8 cellular contexts compared by ENCODE assay signal in the genomic region with DNA sequence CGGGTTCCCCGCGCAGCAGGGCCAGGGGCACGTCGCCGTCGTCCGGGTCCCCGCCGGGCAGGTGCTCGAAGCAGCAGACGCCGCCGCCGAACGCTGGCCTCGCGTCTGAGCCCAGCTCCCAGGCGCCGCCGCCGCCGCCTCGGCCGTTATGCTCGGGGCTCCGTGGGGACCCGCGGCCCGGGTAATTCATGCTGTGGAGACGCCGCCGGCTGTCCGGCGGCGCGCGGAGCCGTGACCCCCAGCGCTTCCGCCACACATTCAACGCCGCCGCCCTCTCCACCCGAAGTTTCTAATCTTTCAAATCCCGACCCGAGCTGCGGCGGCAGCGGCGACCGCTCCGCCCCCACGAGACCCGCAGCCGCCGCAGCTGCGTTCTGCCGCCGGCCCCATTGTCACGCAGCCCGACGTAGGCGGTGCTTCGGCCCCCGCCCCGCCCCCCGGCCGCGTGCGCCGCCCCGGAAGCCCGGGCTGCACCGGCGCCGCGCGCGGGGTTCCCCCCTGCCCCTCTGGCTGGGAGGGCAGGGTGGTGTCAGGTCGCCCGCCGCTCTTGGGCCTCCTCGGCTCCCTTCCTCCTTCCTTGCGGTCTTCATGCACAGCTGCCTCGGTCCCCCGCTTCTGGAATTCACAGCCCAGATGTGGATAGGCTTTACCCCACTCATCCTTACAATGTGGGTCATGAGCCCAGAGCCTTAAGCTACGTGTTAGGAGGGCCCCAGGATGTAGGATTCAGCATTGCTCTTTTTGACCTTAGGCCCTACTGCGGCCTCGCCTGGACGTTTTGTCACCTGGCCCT. TPM values are rescaled to one million over a fixed set of nuclear protein-coding genes. Genes with fewer than 3 reads are reported as not detected.
DNase-seq lines count a peak whose midpoint lies in the region; TF ChIP-seq lines count a peak whose summit lies in the region.

Gene DDHD1 (minus strand): TSS at position 415 of the 793 bp plus-strand sequence. CDS start 225 bp downstream, at position 190.

- H3K79me2 ChIP-seq in H9 (ENCODE audit: insufficient read depth, low read length) = peaks cover 9% of the 10 kb centered on the region; the same call in 1 of the 2 replicates

- H2BK5ac ChIP-seq in H9 (ENCODE audit: insufficient read length, low read length) = no peak within 1 kb of the TSS

- H2AFZ ChIP-seq in H9 (ENCODE audit: low read length) = peak within 1 kb of the TSS; percentile 17

- H2BK12ac ChIP-seq in H9 (ENCODE audit: insufficient read length, low read depth, low read length) = no peak within 1 kb of the TSS

- WGBS in H9 (ENCODE audit: extremely low coverage, insufficient read length, low lambda C conversion rate) = no CpG with 5 or more reads among the region's 91 CpGs
- 2% methylated on average over 91 of the region's 91 CpGs for WGBS in thymus

- H2BK120ac ChIP-seq in H9 (ENCODE audit: low read depth, low read length, poor library complexity, severe bottlenecking) = no peak within 1 kb of the TSS

- no peaks in the 10 kb centered on the region for H4K20me1 ChIP-seq in H9 (ENCODE audit: control insufficient read depth, insufficient read depth, insufficient read length)

- no peak within 1 kb of the TSS for H4K5ac ChIP-seq in H9 (ENCODE audit: insufficient read length, low read depth, low read length)

- H4K91ac ChIP-seq in H9 (ENCODE audit: insufficient read length, low read depth, low read length) = no peak within 1 kb of the TSS

- H3K4me3 Mint-ChIP-seq in H9 = peak within 1 kb of the TSS; percentile 93 to 96
- peak within 1 kb of the TSS; percentile 100 for H3K4me3 Mint-ChIP-seq in activated naive CD4-positive, alpha-beta T cell treated with anti-CD3 and anti-CD28 coated beads, Interleukin-2, amount 50 U/mL, for 24 hours
- H3K4me3 Mint-ChIP-seq in osteocyte (ENCODE audit: unreplicated experiment) = peak within 1 kb of the TSS; percentile 97

- peak within 1 kb of the TSS; percentile 72 to 78 (median 76); a peak in 5 of 7 replicates for H3K27ac Mint-ChIP-seq in H9
- peak within 1 kb of the TSS; percentile 99 for H3K27ac Mint-ChIP-seq in activated naive CD4-positive, alpha-beta T cell treated with anti-CD3 and anti-CD28 coated beads, Interleukin-2, amount 50 U/mL, for 24 hours
- H3K27ac Mint-ChIP-seq in osteocyte (ENCODE audit: unreplicated experiment) = peak within 1 kb of the TSS; percentile 73

- no peak within 1 kb of the TSS for H4K8ac ChIP-seq in H9 (replicated peaks; ENCODE audit: insufficient read length, low read depth, low read length)

- H3K27me3 ChIP-seq in H9 (ENCODE audit: insufficient read depth, low read length) (no peaks in the 10 kb centered on the region), MG63 (no peaks in the 10 kb centered on the region), thymus (ENCODE audit: control insufficient read depth, insufficient read depth) (no peaks in the 10 kb centered on the region)

- H3T11ph ChIP-seq in H9 (ENCODE audit: low read length) = no peak within 1 kb of the TSS

- peaks cover 12% of the 10 kb centered on the region for H3K23me2 ChIP-seq in H9 (ENCODE audit: insufficient read length, low read depth, low read length, poor library complexity, severe bottlenecking)

- H2BK15ac ChIP-seq in H9 (ENCODE audit: low read depth, low read length) = no peak within 1 kb of the TSS

- H2AK5ac ChIP-seq in H9 (ENCODE audit: insufficient read length, low read length) = no peak within 1 kb of the TSS

- H2BK20ac ChIP-seq in H9 (ENCODE audit: low read depth, low read length, poor library complexity, severe bottlenecking) = no peak within 1 kb of the TSS

- no peak within 1 kb of the TSS for H3K56ac ChIP-seq in H9 (ENCODE audit: insufficient read length, low read depth, low read length)

- H3K4me1 ChIP-seq in H9 (ENCODE audit: insufficient read depth, low read length) (no peaks in the 10 kb centered on the region; the same call in 1 of the 2 replicates), thymus (ENCODE audit: control insufficient read depth, insufficient read depth, low read length) (peaks cover 16% of the 10 kb centered on the region)

- H3K27ac ChIP-seq in H9 (ENCODE audit: insufficient read length, low read depth, low read length) (no peak within 1 kb of the TSS), thymus (ENCODE audit: low read depth) (peak within 1 kb of the TSS; percentile 90)

- H3K4me3 ChIP-seq in MG63 (peak within 1 kb of the TSS; percentile 71), thymus (ENCODE audit: low read length) (peak within 1 kb of the TSS; percentile 82)

- H3K36me3 Mint-ChIP-seq in H9 (ENCODE audit: insufficient read depth in 1 of 3, low read depth in 3 of 3) (peaks cover 0 to 2% (median 0%) of the 10 kb centered on the region in 3 experiments; a peak in 2 of 7 replicates), osteocyte (ENCODE audit: unreplicated experiment) (no peaks in the 10 kb centered on the region)
- H3K36me3 Mint-ChIP-seq in activated naive CD4-positive, alpha-beta T cell treated with anti-CD3 and anti-CD28 coated beads, Interleukin-2, amount 50 U/mL, for 24 hours = no peaks in the 10 kb centered on the region

- peak within 1 kb of the TSS; percentile 15 for H3K9ac ChIP-seq in H9 (ENCODE audit: extremely low read depth, insufficient read length, low read length)

- no peak within 1 kb of the TSS for H3K4ac ChIP-seq in H9 (ENCODE audit: low read depth, low read length)

- no peak within 1 kb of the TSS for H3K23ac ChIP-seq in H9 (ENCODE audit: insufficient read length, low read depth, low read length)

- no peaks in the 10 kb centered on the region for H3K79me1 ChIP-seq in H9 (ENCODE audit: insufficient read depth, low read depth, low read length, poor library complexity, severe bottlenecking)

- peak within 1 kb of the TSS; percentile 59 for H3K4me2 ChIP-seq in H9 (ENCODE audit: insufficient read depth, insufficient read length, low read length)

- H3K4me1 Mint-ChIP-seq in H9 (peaks cover 20 to 27% of the 10 kb centered on the region in 2 experiments), osteocyte (ENCODE audit: unreplicated experiment) (peaks cover 19% of the 10 kb centered on the region)
- H3K4me1 Mint-ChIP-seq in activated naive CD4-positive, alpha-beta T cell treated with anti-CD3 and anti-CD28 coated beads, Interleukin-2, amount 50 U/mL, for 24 hours = peaks cover 40% of the 10 kb centered on the region

- TF ChIP-seq CTCF in H9 (conservative IDR thresholded peaks at IDR 0.05) (no peak), osteocyte (IDR thresholded peaks at IDR 0.05) (no peak)

- H3K36me3 ChIP-seq in MG63 (no peaks in the 10 kb centered on the region), thymus (ENCODE audit: control insufficient read depth, insufficient read depth) (no peaks in the 10 kb centered on the region)

- H3K27me3 Mint-ChIP-seq in H9 (ENCODE audit: low read depth) (peaks cover 3% of the 10 kb centered on the region; the same call in 1 of the 2 replicates), osteocyte (ENCODE audit: unreplicated experiment) (no peaks in the 10 kb centered on the region)
- H3K27me3 Mint-ChIP-seq in activated naive CD4-positive, alpha-beta T cell treated with anti-CD3 and anti-CD28 coated beads, Interleukin-2, amount 50 U/mL, for 24 hours = no peaks in the 10 kb centered on the region

- H3K14ac ChIP-seq in H9 (ENCODE audit: insufficient read depth, low read length) = peak within 1 kb of the TSS; percentile 67

- peaks cover 0 to 3% of the 10 kb centered on the region in 2 experiments; a peak in 1 of 5 replicates for H3K9me3 Mint-ChIP-seq in H9
- H3K9me3 Mint-ChIP-seq in activated naive CD4-positive, alpha-beta T cell treated with anti-CD3 and anti-CD28 coated beads, Interleukin-2, amount 50 U/mL, for 24 hours = no peaks in the 10 kb centered on the region
- H3K9me3 Mint-ChIP-seq in osteocyte (ENCODE audit: unreplicated experiment) = no peaks in the 10 kb centered on the region

- H3K9me3 ChIP-seq in H9 (ENCODE audit: control insufficient read depth, low read depth, low read length) (no peaks in the 10 kb centered on the region), MG63 (no peaks in the 10 kb centered on the region), thymus (ENCODE audit: control insufficient read depth) (no peaks in the 10 kb centered on the region)

- DNase-seq in GDM1 (lab: John Stamatoyannopoulos, UW) = peak; percentile 70
- DNase-seq in H9 = peak; percentile 85
- peak; percentile 71 for DNase-seq in MG63
- DNase-seq in SKM-1 (lab: John Stamatoyannopoulos, UW; ENCODE audit: unreplicated experiment) = peak; percentile 30
- DNase-seq in glomerular visceral epithelial cell (ENCODE audit: extremely low spot score) = peak; percentile 84
- DNase-seq in osteocyte (ENCODE audit: extremely low spot score, unreplicated experiment) = peak; percentile 88

- peak within 1 kb of the TSS; percentile 43 for H3K18ac ChIP-seq in H9 (ENCODE audit: insufficient read length, low read depth, low read length)

RNA-seq across cellular contexts. Expression of gene DDHD1, which starts in this region (rescaled TPM):
- total RNA-seq in H9 (2021) (12.8 and 15.7 TPM in 2 replicates), osteocyte (21.0 and 21.1 TPM in 2 replicates)
- total RNA-seq in MG63 (2014; rRNA removed; shearing (Covaris generic); ENCODE audit: low replicate concordance) = 4.3 and 7.7 TPM in 2 replicates
- 13.7 TPM for polyA plus RNA-seq in thymus

Comparison
In these comparisons a context has a peak if more than half of its experiments do, and no peak if none do; other contexts are left out.
1. DNase-seq: peak in every context shown above with its lines; median percentile 88 in osteocyte; 85 in H9; 84 in glomerular visceral epithelial cell; 71 in MG63; 70 in GDM1; 30 in SKM-1.